19 cellular contexts compared by ENCODE assay signal in the genomic region with DNA sequence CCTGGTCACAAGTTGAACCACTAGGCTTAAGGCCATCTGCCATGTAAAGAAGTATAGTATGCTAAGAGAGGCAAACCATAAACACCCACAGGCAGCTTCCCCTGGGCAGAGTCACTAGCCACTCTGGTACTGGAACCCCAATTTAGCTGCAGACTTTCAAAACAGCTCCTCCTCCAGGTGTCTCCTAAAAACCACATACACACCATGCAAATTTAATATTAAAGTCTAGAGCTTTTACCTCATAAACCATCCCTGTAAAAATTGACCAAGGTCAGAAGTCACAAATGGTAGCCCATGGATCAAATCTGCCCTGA.
DNase-seq lines count a peak whose midpoint lies in the region; ATAC-seq, FAIRE-seq and TF ChIP-seq lines count a peak whose summit lies in the region.
"Had no signal": no experiment of that assay in that cellular context is flagged by ENCODE, and none has a peak within 500 bp of the region (broad histone marks: within the 10 kb centered on the region; RNA-seq: fewer than 3 reads in every experiment).

No MANE protein-coding gene starts in this region.

- ATAC-seq in GM21390 (IDR thresholded peaks at IDR 0.05; ENCODE audit: unreplicated experiment) (peak; percentile 66), HG03039 (IDR thresholded peaks at IDR 0.05; ENCODE audit: unreplicated experiment) (peak; percentile 56)
- ATAC-seq: K562 had no signal

- peaks cover 21% of the 10 kb centered on the region; the same call in 1 of the 2 replicates for H3K9me3 ChIP-seq in OCI-LY3 (ENCODE audit: insufficient read depth, low read length)
- H3K9me3 ChIP-seq: SJCRH30 had no signal

- no peak for TF ChIP-seq POLR2A in GM12891 (IDR thresholded peaks at IDR 0.05; ENCODE audit: low read depth, low read length)

- peaks cover 15% of the 10 kb centered on the region for H3K36me3 ChIP-seq in OCI-LY3 (replicated peaks; ENCODE audit: low read depth, low read length)
- H3K36me3 ChIP-seq: BLaER1, SJCRH30 had no signal

- TF ChIP-seq CTCF in OCI-LY3 (IDR thresholded peaks at IDR 0.05; ENCODE audit: low read depth, low read length), result peak; percentile 25; the same call in 1 of the 2 replicates
- TF ChIP-seq CTCF in D721Med (IDR thresholded peaks at IDR 0.05; ENCODE audit: insufficient read depth, missing control alignments), result no peak

- peak overlapping the region; percentile 54 for H3K4me2 ChIP-seq in OCI-LY3 (ENCODE audit: low read length)
- H3K4me2 ChIP-seq: BLaER1, PC-9 had no signal

- H3K4me3 ChIP-seq in OCI-LY3 (ENCODE audit: low read length), result 0 out of 2 replicates have a peak overlapping the region, but pooled peaks have one; percentile 20
- H3K4me3 ChIP-seq: BLaER1, K562, PC-9, SJCRH30 had no signal

- no peak for FAIRE-seq in GM12891 (lab: Jason Lieb, UNC)
- no peak for FAIRE-seq in D721Med (lab: Jason Lieb, UNC)
- FAIRE-seq: A204.1, K562 had no signal

- DNase-seq in GM12891 (ENCODE audit: insufficient read length, low spot score) (no peak), D721Med (ENCODE audit: insufficient read length, low spot score) (no peak), cortex of kidney (lab: John Stamatoyannopoulos, UW) (no peak)
- no peak for DNase-seq in activated CD8-positive, alpha-beta memory T cell treated with anti-CD3 and anti-CD28 coated beads, Interleukin-2, amount 50 U/mL, for 48 hours
- DNase-seq: CD8-positive, alpha-beta memory T cell; H9; MV-4-11; NCI-H1417; NCI-H187 treated with DMSO at 0.1 percent for 48 hours; NCI-H446 treated with DMSO at 0.1 percent for 48 hours; NCI-H774; SJCRH30 had no signal

- H3K27me3 ChIP-seq in OCI-LY3 (ENCODE audit: low read depth, low read length), result no peaks in the 10 kb centered on the region
- H3K27me3 ChIP-seq: BLaER1, SJCRH30 had no signal

- peaks cover 19% of the 10 kb centered on the region for H3K4me1 ChIP-seq in OCI-LY3 (ENCODE audit: low read length)
- H3K4me1 ChIP-seq: BLaER1, SJCRH30 had no signal

- no peaks in the 10 kb centered on the region for H3K79me2 ChIP-seq in OCI-LY3 (ENCODE audit: low read length)

- H3K9ac ChIP-seq in OCI-LY3 (ENCODE audit: low read length), result no peak overlapping the region
- H3K9ac ChIP-seq: BLaER1 had no signal

- H4K20me1 ChIP-seq in OCI-LY3 (ENCODE audit: insufficient read depth, low read length), result no peaks in the 10 kb centered on the region
- H4K20me1 ChIP-seq: BLaER1 had no signal

- H3K27ac ChIP-seq in OCI-LY3 (ENCODE audit: low read length), result peak overlapping the region; percentile 5; the same call in 1 of the 2 replicates
- H3K27ac ChIP-seq: BLaER1, PC-9, SJCRH30 had no signal

- H2AFZ ChIP-seq in OCI-LY3 (ENCODE audit: low read depth, low read length), result 0 out of 2 replicates have a peak overlapping the region, but pooled peaks have one; percentile 43
- H2AFZ ChIP-seq: PC-9 had no signal

TF ChIP-seq in GM12891, 5 proteins besides CTCF, POLR2A, EP300 and RAD21:
- no peak for TF ChIP-seq POLR2AphosphoS5 (IDR thresholded peaks at IDR 0.05; ENCODE audit: low read depth, low read length)
- peak; percentile 56; the same call in 1 of the 2 replicates for TF ChIP-seq POU2F2 (IDR thresholded peaks at IDR 0.05; ENCODE audit: low read depth, low read length)
